ENCODE assay signal across 10 cellular contexts in genomic region chr22:19715286-19715939, GRCh38. TPM values are rescaled to one million over a fixed set of nuclear protein-coding genes. Genes with fewer than 3 reads are reported as not detected.
DNase-seq lines count a peak whose midpoint lies in the region; ATAC-seq and TF ChIP-seq lines count a peak whose summit lies in the region.
"Had no signal": no experiment of that assay in that cellular context is flagged by ENCODE, and none has a peak within 500 bp of the region (broad histone marks: within the 10 kb centered on the region; RNA-seq: fewer than 3 reads in every experiment).

No MANE protein-coding gene starts in this region.

- H3K27me3 Mint-ChIP-seq in CD8-positive, alpha-beta T cell (ENCODE audit: low read depth), result peaks cover 19% of the 10 kb centered on the region
- H3K27me3 Mint-ChIP-seq in osteocyte (ENCODE audit: unreplicated experiment), result no peaks in the 10 kb centered on the region

- peaks cover 28% of the 10 kb centered on the region for H3K4me1 ChIP-seq in CD8-positive, alpha-beta T cell (ENCODE audit: insufficient read depth, low read length)
- peaks cover 3% of the 10 kb centered on the region for H3K4me1 ChIP-seq in fibroblast of lung (ENCODE audit: control insufficient read depth, extremely low read depth, insufficient read depth, low read length)

- H3K79me2 ChIP-seq in fibroblast of lung (ENCODE audit: control insufficient read depth, insufficient read depth, low read length), result no peaks in the 10 kb centered on the region

- H3K4me3 Mint-ChIP-seq in CD8-positive, alpha-beta T cell, result peak overlapping the region; percentile 69
- peak overlapping the region; percentile 76 for H3K4me3 Mint-ChIP-seq in osteocyte (ENCODE audit: unreplicated experiment)

- peaks cover 12% of the 10 kb centered on the region for H3K4me1 Mint-ChIP-seq in CD8-positive, alpha-beta T cell (ENCODE audit: low read depth)
- peaks cover 38% of the 10 kb centered on the region for H3K4me1 Mint-ChIP-seq in osteocyte (ENCODE audit: unreplicated experiment)

- H3K27ac ChIP-seq in CD8-positive, alpha-beta T cell (ENCODE audit: low read depth, low read length), result no peak overlapping the region
- H3K27ac ChIP-seq in SK-N-MC (no peak overlapping the region), fibroblast of lung (ENCODE audit: insufficient read depth, low read length) (no peak overlapping the region)

- no peaks in the 10 kb centered on the region for H4K20me1 ChIP-seq in fibroblast of lung (ENCODE audit: control insufficient read depth, extremely low read depth, insufficient read depth, low read length)

- no peak overlapping the region for H3K4me3 ChIP-seq in CD8-positive, alpha-beta T cell (ENCODE audit: low read depth, low read length)
- H3K4me3 ChIP-seq in SK-N-MC (peak overlapping the region; percentile 91), fibroblast of lung (replicated peaks in 1 of 4; ENCODE audit: control extremely low read depth in 1 of 4, insufficient read depth in 1 of 4, low read depth in 3 of 4, low read length in 4 of 4) (peak overlapping the region in 2 of 4 experiments; percentile 12 to 57)

- TF ChIP-seq CTCF in CD8-positive, alpha-beta T cell (IDR thresholded peaks at IDR 0.05), result no peak
- TF ChIP-seq CTCF in fibroblast of lung (conservative IDR thresholded peaks at IDR 0.05 in 1 of 2, IDR thresholded peaks at IDR 0.05 in 1 of 2; ENCODE audit: low read depth in 1 of 2, low read length in 2 of 2) (no peak), osteocyte (IDR thresholded peaks at IDR 0.05) (no peak)

- DNase-seq in CD8-positive, alpha-beta T cell, result no peak
- DNase-seq in SK-N-MC (ENCODE audit: low read depth, low spot score) (no peak), fibroblast of lung (ENCODE audit: low read depth in 2 of 2) (no peak), osteocyte (ENCODE audit: extremely low spot score, unreplicated experiment) (no peak), NCI-H1092 (lab: John Stamatoyannopoulos, UW) (no peak)
- no peak for DNase-seq in activated CD4-positive, alpha-beta T cell treated with anti-CD3 and anti-CD28 coated beads, Interleukin-2, amount 50 U/mL, for 48 hours
- DNase-seq: dermis blood vessel endothelial cell, NCI-H345 had no signal

- H3K4me2 ChIP-seq in fibroblast of lung (ENCODE audit: extremely low read depth, insufficient read depth, low read length), result peak overlapping the region; percentile 85

- intact Hi-C loops in CD8-positive, alpha-beta T cell (cut with DNase I, micrococcal nuclease), result loop anchor here in 1 of 2 experiments (5.0 kb wide), 1 partner anchor 1287 kb away; the partner anchor contains the start of gene THAP7

- no peak overlapping the region for H2AFZ ChIP-seq in fibroblast of lung (ENCODE audit: low read length)

- CTCF ChIA-PET in CD8-positive, alpha-beta T cell (lab: Charles Lee), result interaction anchor here (0.9 to 2.3 kb wide), 2 partner anchors 36 to 195 kb away, joined by 3 to 8 read pairs; no protein-coding TSS in a partner anchor

- H3K36me3 Mint-ChIP-seq in CD8-positive, alpha-beta T cell, result no peaks in the 10 kb centered on the region
- peaks cover 6% of the 10 kb centered on the region for H3K36me3 Mint-ChIP-seq in osteocyte (ENCODE audit: unreplicated experiment)

- H3K36me3 ChIP-seq in CD8-positive, alpha-beta T cell (ENCODE audit: insufficient read depth, low read length), result no peaks in the 10 kb centered on the region
- H3K36me3 ChIP-seq in SK-N-MC (ENCODE audit: insufficient read depth, low read length), result peaks cover 10% of the 10 kb centered on the region; the same call in 1 of the 2 replicates
- no peaks in the 10 kb centered on the region for H3K36me3 ChIP-seq in fibroblast of lung (ENCODE audit: control insufficient read depth, insufficient read depth, low read length)

- H3K9ac ChIP-seq in SK-N-MC (ENCODE audit: insufficient read length), result peak overlapping the region; percentile 77
- H3K9ac ChIP-seq in fibroblast of lung (ENCODE audit: insufficient read depth, low read length), result no peak overlapping the region

- peaks cover 12% of the 10 kb centered on the region for H3K27me3 ChIP-seq in CD8-positive, alpha-beta T cell (ENCODE audit: insufficient read depth, low read length)
- peaks cover 8% of the 10 kb centered on the region for H3K27me3 ChIP-seq in fibroblast of lung (ENCODE audit: control insufficient read depth, insufficient read depth, low read length)

- H3K9me3 ChIP-seq in CD8-positive, alpha-beta T cell (ENCODE audit: low read length), result no peaks in the 10 kb centered on the region
- H3K9me3 ChIP-seq in SK-N-MC (ENCODE audit: low read depth, low read length) (no peaks in the 10 kb centered on the region), fibroblast of lung (ENCODE audit: control insufficient read depth, insufficient read depth, low read depth, low read length) (no peaks in the 10 kb centered on the region)

- no peaks in the 10 kb centered on the region for H3K9me3 Mint-ChIP-seq in CD8-positive, alpha-beta T cell
- H3K9me3 Mint-ChIP-seq in osteocyte (ENCODE audit: unreplicated experiment), result no peaks in the 10 kb centered on the region

- H3K27ac Mint-ChIP-seq in CD8-positive, alpha-beta T cell, result no peak overlapping the region
- peak overlapping the region; percentile 31 for H3K27ac Mint-ChIP-seq in osteocyte (ENCODE audit: unreplicated experiment)

- ATAC-seq in CD8-positive, alpha-beta T cell, result no peak
- ATAC-seq in GM18907 (IDR thresholded peaks at IDR 0.05; ENCODE audit: unreplicated experiment), result no peak
- ATAC-seq in GM21423 (IDR thresholded peaks at IDR 0.05; ENCODE audit: unreplicated experiment), result no peak

- POLR2A ChIA-PET in CD8-positive, alpha-beta T cell (lab: Charles Lee), result no interaction called here

RNA-seq across cellular contexts. Expression of gene SEPTIN5, which starts 1.1 kb away (rescaled TPM):
- 1 to 10 TPM in 1 of 2 experiments, under 1 TPM in 1; 0.75 to 1.4 TPM for total RNA-seq in CD8-positive, alpha-beta T cell
- 19.8 and 25.8 TPM in 2 replicates for total RNA-seq in fibroblast of lung
- 10.8 and 14.5 TPM in 2 replicates for polyA plus RNA-seq in fibroblast of lung
- 14.2 and 23.0 TPM in 2 replicates for polyA plus RNA-seq in fibroblast of lung (2012)
- 28.2 and 54.5 TPM in 2 replicates for polyA minus RNA-seq in fibroblast of lung (ENCODE audit: low replicate concordance)
- 103 and 108 TPM in 2 replicates for total RNA-seq in osteocyte

RNA-seq across cellular contexts. Expression of gene GP1BB, which starts 7.9 kb away (rescaled TPM):
- under 1 TPM in 1 of 2 experiments, not detected in 1; 0.39 TPM for total RNA-seq in CD8-positive, alpha-beta T cell
- 1.8 and 2.1 TPM in 2 replicates for total RNA-seq in fibroblast of lung
- polyA plus RNA-seq in fibroblast of lung, result 0.20 and 0.50 TPM in 2 replicates
- 2.7 and 2.9 TPM in 2 replicates for polyA plus RNA-seq in fibroblast of lung (2012)
- polyA minus RNA-seq in fibroblast of lung (ENCODE audit: low replicate concordance), result 0.85 TPM in 1 of 2 replicates, not detected in the other
- 28.6 and 34.1 TPM in 2 replicates for total RNA-seq in osteocyte

RNA-seq across cellular contexts. Expression of gene TBX1, which starts 45.2 kb away (rescaled TPM):
- total RNA-seq in CD8-positive, alpha-beta T cell, result not detected
- total RNA-seq in fibroblast of lung, result not detected in 2 replicates
- not detected in 2 replicates for polyA plus RNA-seq in fibroblast of lung
- not detected in 2 replicates for polyA plus RNA-seq in fibroblast of lung (2012)
- polyA minus RNA-seq in fibroblast of lung (ENCODE audit: low replicate concordance), result not detected in 2 replicates
- total RNA-seq in osteocyte, result 22.5 and 24.2 TPM in 2 replicates

Comparison
In these comparisons a context has a peak if more than half of its experiments do, and no peak if none do; other contexts are left out.
1. RNA of gene TBX1, which starts 45.2 kb away (total RNA-seq): 22.5 to 24.2 TPM in osteocyte; not detected in CD8-positive, alpha-beta T cell and not detected in fibroblast of lung; every median in the first group is over 10 times any median in the second.